ENCODE assay signal across 1 cellular context in the genomic region with DNA sequence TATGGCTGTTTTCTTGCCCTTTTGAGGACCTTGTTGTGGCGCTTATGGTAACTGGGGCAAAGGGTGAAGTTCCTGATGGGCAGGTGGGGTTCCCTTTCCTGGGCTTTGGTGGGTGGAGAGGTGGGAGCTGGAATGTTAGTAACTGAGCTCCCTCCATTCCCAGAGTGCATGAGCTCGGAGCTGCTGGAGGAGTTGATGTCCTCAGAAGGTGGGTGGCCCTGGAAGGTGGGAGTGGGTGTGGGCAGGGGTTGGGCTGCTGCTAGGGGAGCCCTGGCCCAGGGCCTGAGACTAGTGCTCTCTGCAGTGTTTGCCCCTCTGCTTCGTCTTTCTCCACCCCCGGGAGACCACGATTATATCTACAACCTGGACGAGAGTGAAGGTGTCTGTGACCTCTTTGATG.
TF ChIP-seq lines count a peak whose summit lies in the region.

No MANE protein-coding gene starts in this region.

TF ChIP-seq in IMR-90, 13 proteins besides CTCF, POLR2A, EP300 and RAD21 (continued from another document):
- TF ChIP-seq SMC3 (IDR thresholded peaks at IDR 0.05; ENCODE audit: low read depth, low read length) (no peak), RCOR1 (IDR thresholded peaks at IDR 0.05; ENCODE audit: insufficient replicate concordance, low read length) (no peak), FOS (IDR thresholded peaks at IDR 0.05; ENCODE audit: low read depth, low read length) (no peak), MAFK (IDR thresholded peaks at IDR 0.05; ENCODE audit: low read depth, low read length) (no peak), CEBPB (IDR thresholded peaks at IDR 0.05; ENCODE audit: low read depth, low read length) (no peak), MAZ (IDR thresholded peaks at IDR 0.05; ENCODE audit: borderline replicate concordance, low read depth, low read length) (no peak), USF2 (IDR thresholded peaks at IDR 0.05; ENCODE audit: low read depth, low read length) (no peak), MXI1 (IDR thresholded peaks at IDR 0.05; ENCODE audit: borderline replicate concordance, low read depth, low read length) (no peak)
TF ChIP-seq in IMR-90: peak in this region for 0.
